ENCODE assay signal across 1 cellular context in the genomic region with DNA sequence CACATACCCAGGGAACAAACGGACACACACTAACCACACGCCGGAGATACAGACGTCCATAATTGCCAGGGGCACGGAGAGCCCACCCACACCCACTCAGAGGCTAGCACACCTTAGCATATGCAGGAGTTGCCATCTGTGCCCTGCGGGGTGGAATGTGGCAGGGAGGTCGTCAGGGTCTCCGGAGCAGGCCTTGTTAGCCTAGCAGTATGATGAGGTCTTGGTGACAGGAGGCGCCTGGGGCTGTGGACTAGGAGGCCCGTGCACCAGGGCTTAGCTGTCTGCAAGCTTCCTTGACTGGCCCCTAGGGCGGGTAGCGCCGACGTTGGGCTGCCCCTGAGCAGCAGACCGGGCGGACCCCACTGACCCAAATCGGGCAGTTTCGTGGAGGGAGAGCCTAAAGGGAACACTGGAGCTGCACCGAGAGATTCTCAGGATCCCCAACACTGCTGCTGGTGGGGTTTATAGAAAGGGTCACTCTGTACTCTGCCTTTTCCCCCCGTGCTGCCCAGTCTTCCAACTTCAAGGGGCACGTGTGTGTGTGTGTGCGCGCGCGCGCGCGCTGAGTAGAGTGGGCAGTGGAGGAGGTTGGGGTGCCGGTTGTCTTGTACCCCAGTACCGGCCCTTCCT.
A peak's percentile ranks its signal among the peaks of the same experiment; 100 is the strongest.
TF ChIP-seq lines count a peak whose summit lies in the region.

No MANE protein-coding gene starts in this region.

TF ChIP-seq in H1, 55 proteins besides CTCF, POLR2A, EP300 and RAD21:
- TF ChIP-seq EGR1 (IDR thresholded peaks at IDR 0.05; ENCODE audit: borderline replicate concordance, low read depth, low read length) (no peak), SIX5 (IDR thresholded peaks at IDR 0.05; ENCODE audit: low read depth, low read length) (no peak), RFX5 (IDR thresholded peaks at IDR 0.05; ENCODE audit: borderline replicate concordance, low read depth, low read length) (no peak), KDM1A (IDR thresholded peaks at IDR 0.05; ENCODE audit: borderline replicate concordance, low read length) (no peak), EZH2 (IDR thresholded peaks at IDR 0.05; ENCODE audit: low read depth, low read length, severe bottlenecking) (peak; percentile 90), SUZ12 (IDR thresholded peaks at IDR 0.05; ENCODE audit: low read length) (peak; percentile 78; the same call in 1 of the 2 replicates)
